Comparison of ENCODE assay signal across 1 cellular context in the genomic region with DNA sequence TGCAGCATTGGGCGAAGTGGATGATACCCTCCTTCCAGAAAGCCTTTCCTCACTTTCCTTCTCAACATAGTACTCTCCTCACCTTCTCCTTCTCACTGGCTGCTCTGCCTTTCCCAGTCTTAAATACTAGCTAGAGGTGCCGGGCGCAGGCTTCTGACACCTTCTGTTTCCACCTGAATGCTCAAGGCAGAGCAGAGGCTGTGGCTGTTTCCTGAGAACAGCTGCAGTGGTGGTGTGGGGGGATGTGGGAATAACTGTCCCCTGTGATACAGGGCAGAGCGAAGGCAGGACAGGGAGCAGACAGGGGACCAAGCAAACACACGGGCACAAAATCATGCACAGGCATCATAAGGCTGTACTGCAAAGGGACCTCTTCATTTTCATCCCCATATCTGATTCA.
TF ChIP-seq lines count a peak whose summit lies in the region.

No MANE protein-coding gene starts in this region.

TF ChIP-seq in IMR-90, 13 proteins besides CTCF, POLR2A, EP300 and RAD21 (continued from another document):
- TF ChIP-seq BHLHE40 (IDR thresholded peaks at IDR 0.05; ENCODE audit: low read depth, low read length) (no peak), CEBPB (IDR thresholded peaks at IDR 0.05; ENCODE audit: low read depth, low read length) (no peak)
